ENCODE assay signal across 8 cellular contexts in the genomic region with DNA sequence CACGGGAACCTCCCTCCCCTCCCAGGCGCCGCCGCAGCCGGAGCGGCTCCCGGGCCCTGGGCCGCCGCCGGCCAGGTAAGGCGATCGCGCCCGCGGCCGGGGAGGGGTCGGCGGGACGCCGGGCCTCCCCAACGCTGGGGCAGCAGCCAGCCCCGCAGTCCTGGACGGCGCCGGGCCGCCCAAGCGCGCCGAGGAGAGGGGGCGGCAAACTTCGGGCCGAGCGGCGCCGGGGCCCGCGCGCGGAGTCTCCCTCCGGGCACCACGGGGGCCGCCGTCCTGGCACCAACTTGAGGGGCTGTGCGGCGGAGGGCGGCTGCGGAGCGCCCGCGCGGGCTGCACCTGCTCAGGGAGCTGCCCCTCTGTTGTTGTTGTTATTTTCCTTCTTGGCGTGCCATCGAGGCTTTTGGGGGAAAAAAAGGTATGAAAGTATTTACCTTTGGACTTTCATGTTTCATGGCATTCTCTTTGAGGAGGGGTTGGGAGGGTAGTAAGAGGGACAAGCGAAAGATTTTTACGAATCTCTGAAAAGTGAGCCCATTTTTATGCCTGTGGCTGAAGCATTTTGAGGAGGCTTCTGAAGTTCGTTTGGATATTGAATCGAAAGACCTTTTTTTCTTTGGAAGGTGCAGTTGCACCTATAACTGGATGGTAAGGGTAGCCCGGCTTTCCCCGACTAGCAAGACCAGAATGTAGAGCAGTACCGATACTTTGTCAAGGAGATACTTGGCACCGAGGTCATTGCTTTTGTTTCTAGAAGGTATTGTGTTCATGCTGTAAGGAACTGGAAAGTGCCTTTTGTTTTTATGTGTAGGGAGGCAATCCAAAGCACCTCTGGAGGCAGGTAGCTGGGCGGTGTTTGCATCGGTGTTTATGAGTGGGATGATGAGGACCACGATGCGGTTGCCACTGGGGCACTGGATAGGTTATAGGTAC. TPM values are rescaled to one million over a fixed set of nuclear protein-coding genes. Genes with fewer than 3 reads are reported as not detected.
A peak's percentile ranks its signal among the peaks of the same experiment; 100 is the strongest.
DNase-seq lines count a peak whose midpoint lies in the region; ATAC-seq and TF ChIP-seq lines count a peak whose summit lies in the region.

A gene with protein sequence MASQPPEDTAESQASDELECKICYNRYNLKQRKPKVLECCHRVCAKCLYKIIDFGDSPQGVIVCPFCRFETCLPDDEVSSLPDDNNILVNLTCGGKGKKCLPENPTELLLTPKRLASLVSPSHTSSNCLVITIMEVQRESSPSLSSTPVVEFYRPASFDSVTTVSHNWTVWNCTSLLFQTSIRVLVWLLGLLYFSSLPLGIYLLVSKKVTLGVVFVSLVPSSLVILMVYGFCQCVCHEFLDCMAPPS (plus strand): TSS at position 4 of the 933 bp plus-strand sequence. CDS start 52,168 bp downstream, outside the sequence.

- no peaks in the 10 kb centered on the region for H3F3A ChIP-seq in PC-9 (ENCODE audit: insufficient read depth, low read depth)

- peak; percentile 48 to 57 for DNase-seq in stimulated activated CD4-positive, alpha-beta T cell treated with anti-CD3 and anti-CD28 coated beads, Interleukin-2, amount 100 ng/mL, for 24 hours
- no peak for DNase-seq in stimulated activated CD4-positive, alpha-beta T cell treated with anti-CD3 and anti-CD28 coated beads, Interleukin-4, amount 100 ng/mL, for 24 hours
- peak in 1 of 2 experiments; percentile 35 for DNase-seq in PC-9
- DNase-seq in mammary epithelial cell: no peak
- DNase-seq in left kidney (ENCODE audit: low read depth, low spot score): peak; percentile 50
- no peak for DNase-seq in effector CD4-positive, alpha-beta T cell

- H3K9me3 ChIP-seq in PC-9 (ENCODE audit: insufficient read depth, low read depth): no peaks in the 10 kb centered on the region
- H3K9me3 ChIP-seq in mammary epithelial cell (replicated peaks; ENCODE audit: insufficient read depth, low read length): no peaks in the 10 kb centered on the region
- no peaks in the 10 kb centered on the region for H3K9me3 ChIP-seq in subcutaneous abdominal adipose tissue (ENCODE audit: control insufficient read depth in 5 of 5, low read length in 5 of 5)

- H3K4me3 ChIP-seq in PC-9 (peak within 1 kb of the TSS; percentile 33; the same call in 1 of the 2 replicates), mammary epithelial cell (replicated peaks in 1 of 3; ENCODE audit: insufficient read depth in 1 of 3, low read depth in 2 of 3, low read length in 3 of 3) (peak within 1 kb of the TSS; percentile 43 to 46 (median 44)), subcutaneous abdominal adipose tissue (ENCODE audit: low read depth in 1 of 5, low read length in 5 of 5) (peak within 1 kb of the TSS; percentile 50 to 81 (median 61))

- peak within 1 kb of the TSS; percentile 38; the same call in 1 of the 2 replicates for H3K4me2 ChIP-seq in PC-9
- H3K4me2 ChIP-seq in mammary epithelial cell (ENCODE audit: insufficient read depth, low read depth, low read length): peak within 1 kb of the TSS; percentile 93

- H3K9ac ChIP-seq in mammary epithelial cell (ENCODE audit: insufficient read depth, low read length) (no peak within 1 kb of the TSS), subcutaneous abdominal adipose tissue (ENCODE audit: low read length in 5 of 5) (peak within 1 kb of the TSS in 3 of 5 donors; percentile 2 to 57 (median 16))

- BruUV-seq in PC-9 (replicated peaks; lab: Mats Ljungman, UMichigan) (no TSS peak), mammary epithelial cell (replicated peaks; lab: Mats Ljungman, UMichigan) (no TSS peak)

- H3K4me1 ChIP-seq in PC-9 (replicated peaks; ENCODE audit: insufficient read depth) (no peaks in the 10 kb centered on the region), mammary epithelial cell (ENCODE audit: insufficient read depth, low read length) (peaks cover 5% of the 10 kb centered on the region), subcutaneous abdominal adipose tissue (ENCODE audit: control insufficient read depth in 5 of 5, insufficient read depth in 5 of 5, low read length in 5 of 5) (peaks cover 0 to 22% (median 16%) of the 10 kb centered on the region in 5 donors)

- in situ Hi-C loops in mammary epithelial cell (cut with MboI; ENCODE audit: low sequenced_read_pairs in 2 of 2): no loop called here

- no peak within 1 kb of the TSS for H3K27ac ChIP-seq in PC-9
- H3K27ac ChIP-seq in mammary epithelial cell (ENCODE audit: insufficient read depth, low read depth, low read length): no peak within 1 kb of the TSS
- no peak within 1 kb of the TSS for H3K27ac ChIP-seq in subcutaneous abdominal adipose tissue (ENCODE audit: low read depth, low read length)

- no peaks in the 10 kb centered on the region for H3K27me3 ChIP-seq in PC-9 (ENCODE audit: insufficient read depth, low read depth)
- H3K27me3 ChIP-seq in mammary epithelial cell (ENCODE audit: insufficient read depth, low read length): peaks cover 29% of the 10 kb centered on the region
- peaks cover 12 to 41% (median 19%) of the 10 kb centered on the region in 5 donors for H3K27me3 ChIP-seq in subcutaneous abdominal adipose tissue (ENCODE audit: control insufficient read depth in 5 of 5, insufficient read depth in 4 of 5, low read length in 5 of 5)

- no peaks in the 10 kb centered on the region for H3K79me2 ChIP-seq in PC-9 (ENCODE audit: low read depth)
- H3K79me2 ChIP-seq in mammary epithelial cell (ENCODE audit: insufficient read depth, low read length): no peaks in the 10 kb centered on the region

- POLR2A ChIA-PET in PC-9 (lab: Charles Lee; ENCODE audit: unreplicated experiment): interaction anchor here (0.6 kb wide), 1 partner anchor 432 kb away, joined by 4 read pairs; no protein-coding TSS in a partner anchor

- whole genome bisulfite sequencing in mammary epithelial cell (ENCODE audit: low coverage, missing lambda C conversion rate): 7% methylated on average over 23 of the region's 65 CpGs

- no peak for TF ChIP-seq CTCF in PC-9 (conservative IDR thresholded peaks at IDR 0.05)
- TF ChIP-seq CTCF in mammary epithelial cell (conservative IDR thresholded peaks at IDR 0.05 in 1 of 2, IDR thresholded peaks at IDR 0.05 in 1 of 2; ENCODE audit: extremely low read depth in 1 of 2, insufficient read depth in 1 of 2, low read depth in 1 of 2, low read length in 2 of 2): no peak

- ATAC-seq in GM18858 (IDR thresholded peaks at IDR 0.05; ENCODE audit: unreplicated experiment): no peak

- no peaks in the 10 kb centered on the region for H3K9me2 ChIP-seq in PC-9 (ENCODE audit: insufficient read depth)

- H4K20me1 ChIP-seq in PC-9 (ENCODE audit: insufficient read depth): no peaks in the 10 kb centered on the region
- no peaks in the 10 kb centered on the region for H4K20me1 ChIP-seq in mammary epithelial cell (ENCODE audit: insufficient read depth, low read length)

- CTCF ChIA-PET in PC-9 (lab: Charles Lee) (interaction anchor here (0.6 kb wide), 1 partner anchor 112 kb away, joined by 4 read pairs; no protein-coding TSS in a partner anchor), mammary epithelial cell (lab: Charles Lee; ENCODE audit: low non-redundant PET) (no interaction called here)

- dilution Hi-C loops in mammary epithelial cell (cut with HindIII; ENCODE audit: low sequenced_read_pairs): no loop called here

- H3K36me3 ChIP-seq in PC-9 (ENCODE audit: low read depth) (no peaks in the 10 kb centered on the region), mammary epithelial cell (ENCODE audit: insufficient read depth, low read length) (no peaks in the 10 kb centered on the region), subcutaneous abdominal adipose tissue (ENCODE audit: control insufficient read depth in 5 of 5, insufficient read depth in 5 of 5, low read length in 5 of 5) (no peaks in the 10 kb centered on the region)

- intact Hi-C loops in PC-9 (cut with micrococcal nuclease; ENCODE audit: unreplicated experiment): no loop called here
- intact Hi-C loops in mammary epithelial cell (cut with micrococcal nuclease): loop anchor here (5.0 kb wide), 1 partner anchor 122 kb away; no protein-coding TSS in a partner anchor

- H2AFZ ChIP-seq in PC-9 (no peak within 1 kb of the TSS), mammary epithelial cell (ENCODE audit: low read depth, low read length) (peak within 1 kb of the TSS; percentile 78)

RNA-seq across cellular contexts. Expression of the gene that starts here (rescaled TPM):
- total RNA-seq in PC-9 (2021): 0.13 and 0.18 TPM in 2 replicates
- under 1 TPM in 1 of 2 donors, not detected in 1; 0.33 TPM for total RNA-seq in mammary epithelial cell
- polyA plus RNA-seq in mammary epithelial cell: 0.33 TPM
- 6.5 TPM for polyA minus RNA-seq in mammary epithelial cell

Comparison
In these comparisons a context has a peak if more than half of its experiments do, and no peak if none do; other contexts are left out.
1. DNase-seq: peak in stimulated activated CD4-positive, alpha-beta T cell treated with anti-CD3 and anti-CD28 coated beads, Interleukin-2, amount 100 ng/mL, for 24 hours (2 of 2) and left kidney (single experiment); none in stimulated activated CD4-positive, alpha-beta T cell treated with anti-CD3 and anti-CD28 coated beads, Interleukin-4, amount 100 ng/mL, for 24 hours (single experiment), mammary epithelial cell (single experiment) and effector CD4-positive, alpha-beta T cell (single experiment).
2. Peak in every context shown above with its lines, with median percentiles within 50 percentile points of each other: H3K4me3 ChIP-seq.